ENCODE assay signal across 8 cellular contexts in the genomic region with DNA sequence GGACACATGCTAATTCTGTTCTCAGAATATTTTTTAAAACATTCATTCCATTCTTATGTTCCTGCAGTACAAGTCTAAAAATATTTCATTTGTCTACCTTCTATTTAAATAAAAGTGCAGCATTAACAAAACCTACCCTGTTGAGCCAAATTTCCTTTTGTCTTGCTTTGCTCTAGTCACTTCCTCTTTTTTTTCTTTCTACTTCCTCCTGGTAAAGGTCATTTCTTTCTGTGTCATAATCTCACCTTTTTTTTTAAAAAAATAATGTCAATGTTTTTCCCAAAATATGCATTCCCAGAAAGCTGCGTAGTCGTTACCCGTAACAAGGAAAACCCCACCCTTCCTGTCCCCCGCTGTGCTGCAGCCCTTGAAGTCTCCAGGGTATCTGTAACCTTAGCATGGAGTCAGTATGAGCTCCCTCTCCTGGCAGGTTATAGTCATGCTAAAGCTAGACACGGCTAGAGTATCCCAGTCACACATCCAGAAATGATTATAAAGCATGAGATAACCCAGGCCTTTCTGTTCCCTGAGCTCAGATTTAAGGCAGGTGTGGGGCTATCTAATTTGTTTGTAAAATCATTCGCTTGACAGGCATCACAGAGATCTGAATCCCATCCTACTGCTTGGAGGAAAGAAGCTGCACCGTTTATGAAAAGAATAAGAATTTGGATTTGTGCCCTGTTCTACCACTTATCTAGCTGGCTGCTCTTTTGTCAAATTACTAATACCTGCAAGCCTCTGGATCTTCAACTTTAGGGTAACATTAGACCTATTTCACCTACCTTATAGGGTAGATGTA. TPM values are rescaled to one million over a fixed set of nuclear protein-coding genes. Genes with fewer than 3 reads are reported as not detected.
DNase-seq lines count a peak whose midpoint lies in the region; ATAC-seq, FAIRE-seq and TF ChIP-seq lines count a peak whose summit lies in the region.

No MANE protein-coding gene starts in this region.

- CTCF ChIA-PET in K562 (lab: Yijun Ruan, JAX; ENCODE audit: low intra/inter-chr PET ratio): interaction anchor here (1.1 to 1.6 kb wide), 2 partner anchors 152 to 338 kb away, joined by 3 to 9 read pairs; a partner anchor contains a TSS

- TF ChIP-seq POLR2A in K562 (conservative IDR thresholded peaks at IDR 0.05): no peak

- peak overlapping the region; percentile 79 for H2AFZ ChIP-seq in K562 (ENCODE audit: low read depth, low read length)

- peak overlapping the region; percentile 85 for H3K4me3 Mint-ChIP-seq in T-helper 17 cell

- FAIRE-seq in K562 (lab: Jason Lieb, UNC): peak; percentile 91

- H3K27ac ChIP-seq in 22Rv1: no peak overlapping the region
- peak overlapping the region; percentile 87 for H3K27ac ChIP-seq in K562 (ENCODE audit: extremely low read depth, low read depth, low read length)

- peak; percentile 96 for ATAC-seq in GM18502 (IDR thresholded peaks at IDR 0.05; ENCODE audit: poor library complexity, unreplicated experiment)
- peak; percentile 95 for ATAC-seq in HG02943 (IDR thresholded peaks at IDR 0.05; ENCODE audit: low read depth, unreplicated experiment)
- ATAC-seq in T-helper 17 cell: peak; percentile 99
- ATAC-seq in K562: peak; percentile 94

- no peaks in the 10 kb centered on the region for H3K27me3 Mint-ChIP-seq in T-helper 17 cell

- 2% methylated on average over 7 of the region's 7 CpGs for WGBS in K562 (ENCODE audit: insufficient coverage, low coverage, missing lambda C conversion rate)

- DNase-seq in NCI-H146 (lab: John Stamatoyannopoulos, UW) (peak; percentile 94), T-helper 17 cell (peak; percentile 16 to 30 (median 27)), K562 (ENCODE audit: extremely low read depth in 1 of 4, low spot score in 3 of 4) (peak; percentile 88 to 97 (median 90))

- H3K36me3 ChIP-seq in K562 (ENCODE audit: control insufficient read depth, insufficient read depth, low read length) (no peaks in the 10 kb centered on the region), iPS-15b (ENCODE audit: control insufficient read depth, insufficient read depth, low read length) (no peaks in the 10 kb centered on the region), skeletal muscle satellite cell (ENCODE audit: insufficient read depth, low read length) (no peaks in the 10 kb centered on the region)

- TF ChIP-seq RAD21 in K562 (CRISPR knock-in tag; conservative IDR thresholded peaks at IDR 0.05 in 1 of 2, IDR thresholded peaks at IDR 0.05 in 1 of 2): peak; percentile 90 to 95

- no TSS peak for BruUV-seq in K562 (replicated peaks; lab: Mats Ljungman, UMichigan)

- H3K79me2 ChIP-seq in K562 (ENCODE audit: control insufficient read depth, insufficient read depth, low read length): no peaks in the 10 kb centered on the region

- no peaks in the 10 kb centered on the region for H3K9me1 ChIP-seq in K562 (ENCODE audit: control insufficient read depth, insufficient read depth, low read length)

- in situ Hi-C loops in K562 (cut with MboI): no loop called here

- H3K9me3 ChIP-seq in T-helper 17 cell (ENCODE audit: control insufficient read depth, low read length, poor library complexity, severe bottlenecking) (no peaks in the 10 kb centered on the region), K562 (replicated peaks; ENCODE audit: control insufficient read depth, insufficient read depth, low read depth, low read length) (no peaks in the 10 kb centered on the region), iPS-15b (ENCODE audit: control insufficient read depth, insufficient read depth, low read length) (no peaks in the 10 kb centered on the region), skeletal muscle satellite cell (replicated peaks; ENCODE audit: low read length) (no peaks in the 10 kb centered on the region)

- H3K9ac ChIP-seq in K562 (ENCODE audit: insufficient read depth in 1 of 2, low read depth in 2 of 2, low read length in 2 of 2) (peak overlapping the region in 1 of 2 experiments; percentile 69; a peak in 2 of 4 replicates), iPS-15b (ENCODE audit: low read depth, low read length) (no peak overlapping the region), skeletal muscle satellite cell (ENCODE audit: low read depth, low read length) (peak overlapping the region; percentile 27)

- H3K4me3 ChIP-seq in K562 (no peak overlapping the region), iPS-15b (ENCODE audit: low read depth, low read length) (peak overlapping the region; percentile 9), skeletal muscle satellite cell (ENCODE audit: low read length) (peak overlapping the region; percentile 25)

- POLR2A ChIA-PET in K562 (lab: Yijun Ruan, JAX): interaction anchor here (0.5 to 1.6 kb wide), 16 partner anchors 9 to 145 kb away, joined by 3 to 9 read pairs (median 4); a partner anchor contains a TSS

- intact Hi-C loops in K562 (cut with micrococcal nuclease): loop anchor here (1.0 to 2.0 kb wide), 7 partner anchors 17 to 151 kb away; a partner anchor contains a TSS

- peak overlapping the region; percentile 90 for H3K27ac Mint-ChIP-seq in T-helper 17 cell

- peak; percentile 83 for TF ChIP-seq CTCF in 22Rv1 (IDR thresholded peaks at IDR 0.05)
- TF ChIP-seq CTCF in K562 (IDR thresholded peaks at IDR 0.05 in 2 of 3, conservative IDR thresholded peaks at IDR 0.05 in 1 of 3; ENCODE audit: insufficient read depth in 2 of 3, low read depth in 1 of 3, low read length in 3 of 3): peak; percentile 80 to 92 (median 89)

- TF ChIP-seq EP300 in K562 (IDR thresholded peaks at IDR 0.05; ENCODE audit: low read length): peak; percentile 94

- no peaks in the 10 kb centered on the region for H4K20me1 ChIP-seq in K562 (replicated peaks; ENCODE audit: control insufficient read depth, insufficient read depth, low read length)

- no peaks in the 10 kb centered on the region for H3K27me3 ChIP-seq in K562 (ENCODE audit: control insufficient read depth in 2 of 2, insufficient read depth in 2 of 2, low read length in 2 of 2)
- H3K27me3 ChIP-seq in iPS-15b (ENCODE audit: control insufficient read depth, insufficient read depth, low read length): peaks cover 12% of the 10 kb centered on the region
- no peaks in the 10 kb centered on the region for H3K27me3 ChIP-seq in skeletal muscle satellite cell (ENCODE audit: control insufficient read depth, insufficient read depth, low read length)

- H3K4me2 ChIP-seq in K562 (ENCODE audit: insufficient read depth, low read length) (peak overlapping the region; percentile 50), skeletal muscle satellite cell (ENCODE audit: low read length) (peak overlapping the region; percentile 67)

- H3K4me1 Mint-ChIP-seq in T-helper 17 cell: peaks cover 13% of the 10 kb centered on the region

- H3K4me1 ChIP-seq in K562 (replicated peaks in 1 of 2; ENCODE audit: control insufficient read depth in 2 of 2, insufficient read depth in 2 of 2, low read length in 2 of 2) (peaks cover 14 to 59% of the 10 kb centered on the region in 2 experiments), iPS-15b (ENCODE audit: control insufficient read depth, insufficient read depth, low read length) (peaks cover 3% of the 10 kb centered on the region), skeletal muscle satellite cell (ENCODE audit: control insufficient read depth, insufficient read depth, low read length) (peaks cover 6% of the 10 kb centered on the region)

- H3K36me3 Mint-ChIP-seq in T-helper 17 cell (ENCODE audit: low read depth): peaks cover 6% of the 10 kb centered on the region

TF ChIP-seq in K562, 482 proteins besides CTCF, POLR2A, EP300 and RAD21 (continues in another document):
- TF ChIP-seq EP400 (IDR thresholded peaks at IDR 0.05) (peak; percentile 79), GTF2F1 (IDR thresholded peaks at IDR 0.05; ENCODE audit: low read depth, low read length) (no peak), PCBP1 (IDR thresholded peaks at IDR 0.05; ENCODE audit: low read depth, low read length, poor library complexity, severe bottlenecking) (no peak), RFX7 (CRISPR knock-in tag; IDR thresholded peaks at IDR 0.05) (no peak), CHD4 (IDR thresholded peaks at IDR 0.05; ENCODE audit: insufficient read depth, insufficient replicate concordance, low read depth, low read length, poor library complexity, severe bottlenecking) (no peak)
- TF ChIP-seq, protein P1, sequence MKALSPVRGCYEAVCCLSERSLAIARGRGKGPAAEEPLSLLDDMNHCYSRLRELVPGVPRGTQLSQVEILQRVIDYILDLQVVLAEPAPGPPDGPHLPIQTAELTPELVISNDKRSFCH (CRISPR knock-in tag; IDR thresholded peaks at IDR 0.05): no peak
- TF ChIP-seq, protein P1 (tag; IDR thresholded peaks at IDR 0.05): peak; percentile 87; the same call in 1 of the 2 replicates
- TF ChIP-seq, protein P2, sequence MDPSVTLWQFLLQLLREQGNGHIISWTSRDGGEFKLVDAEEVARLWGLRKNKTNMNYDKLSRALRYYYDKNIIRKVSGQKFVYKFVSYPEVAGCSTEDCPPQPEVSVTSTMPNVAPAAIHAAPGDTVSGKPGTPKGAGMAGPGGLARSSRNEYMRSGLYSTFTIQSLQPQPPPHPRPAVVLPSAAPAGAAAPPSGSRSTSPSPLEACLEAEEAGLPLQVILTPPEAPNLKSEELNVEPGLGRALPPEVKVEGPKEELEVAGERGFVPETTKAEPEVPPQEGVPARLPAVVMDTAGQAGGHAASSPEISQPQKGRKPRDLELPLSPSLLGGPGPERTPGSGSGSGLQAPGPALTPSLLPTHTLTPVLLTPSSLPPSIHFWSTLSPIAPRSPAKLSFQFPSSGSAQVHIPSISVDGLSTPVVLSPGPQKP (CRISPR knock-in tag; IDR thresholded peaks at IDR 0.05): no peak

RNA-seq across cellular contexts. Expression of a gene that starts 51.1 kb away (rescaled TPM):
- total RNA-seq in T-helper 17 cell: 10 to 100 TPM; 48.7 to 50.7 TPM
- total RNA-seq in K562 (2011; cell fraction: chromatin; rRNA removed; ENCODE audit: low replicate concordance): 50.8 and 171 TPM in 2 replicates
- total RNA-seq in K562 (2011; cell fraction: nucleolus; rRNA removed): 21.7 and 26.6 TPM in 2 replicates
- 72.6 and 106 TPM in 2 replicates for total RNA-seq in K562 (2011; cell fraction: nucleoplasm; rRNA removed)
- total RNA-seq in K562 (2014; rRNA removed): 33.0 and 34.4 TPM in 2 replicates
- 57.1 and 62.6 TPM in 2 replicates for total RNA-seq in K562 (2014; rRNA removed; fragmentation: Illumina TruSeq; extraction: Trizol)
- 51.5 and 55.1 TPM in 2 replicates for total RNA-seq in K562 (2015; rRNA removed; fragmentation: Illumina TruSeq; extraction: Trizol)
- 47.4 and 47.8 TPM in 2 replicates for total RNA-seq in K562 (2021)
- polyA plus RNA-seq in K562 (2011; rRNA removed): 61.6 and 99.5 TPM in 2 replicates
- 16.1 and 24.9 TPM in 2 replicates for polyA plus RNA-seq in K562 (2011; cell fraction: cytosol; rRNA removed)
- 39.1 and 51.7 TPM in 2 replicates for polyA plus RNA-seq in K562 (2011; cell fraction: nucleus; rRNA removed)
- 32.5 and 74.9 TPM in 2 replicates for polyA plus RNA-seq in K562 (2012)
- 41.9 and 43.1 TPM in 2 replicates for polyA plus RNA-seq in K562 (2014; fragmentation: Illumina TruSeq; extraction: Trizol)
- polyA plus RNA-seq in K562 (2014; fragmentation: Nextera tagmentation; extraction: Ambion mirVana): 100 to 1,000 TPM; 108 to 110 TPM
- 47.3 and 48.0 TPM in 2 replicates for polyA plus RNA-seq in K562 (2014; rRNA removed)
- 67.8 and 85.7 TPM in 2 replicates for polyA minus RNA-seq in K562 (2011; rRNA and poly(A)+ RNA removed)
- 20.5 and 31.8 TPM in 2 replicates for polyA minus RNA-seq in K562 (2011; cell fraction: cytosol; rRNA and poly(A)+ RNA removed)
- polyA minus RNA-seq in K562 (2011; cell fraction: nucleus; rRNA and poly(A)+ RNA removed): 45.6 and 53.3 TPM in 2 replicates
- total RNA-seq in skeletal muscle satellite cell (2012; rRNA removed): 14.4 and 16.2 TPM in 2 replicates

Comparison
In these comparisons a context has a peak if more than half of its experiments do, and no peak if none do; other contexts are left out.
1. DNase-seq: peak in every context shown above with its lines; median percentile 94 in NCI-H146; 90 in K562; 27 in T-helper 17 cell.